Comparison of ENCODE assay signal across 12 cellular contexts in the genomic region with DNA sequence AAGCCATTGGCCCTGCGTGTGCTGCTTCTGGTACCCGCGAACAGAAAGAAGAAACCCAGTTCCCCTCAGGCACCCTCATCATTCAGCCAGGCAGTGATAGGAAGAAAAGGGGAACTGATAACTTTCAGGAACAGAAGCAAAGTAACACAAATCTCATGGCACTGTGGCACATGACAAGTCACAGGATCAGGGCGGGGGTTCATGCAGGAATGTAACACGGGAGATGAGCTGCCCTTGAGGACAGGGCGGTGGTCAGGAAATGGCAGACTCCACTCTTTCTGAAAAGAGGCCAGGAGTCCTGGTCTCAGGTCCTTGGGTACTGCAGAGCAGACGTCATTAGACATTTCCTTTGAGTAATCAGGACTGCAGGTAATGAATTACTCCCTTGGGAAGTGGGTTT.
DNase-seq lines count a peak whose midpoint lies in the region; ATAC-seq, FAIRE-seq and TF ChIP-seq lines count a peak whose summit lies in the region.
"Had no signal": no experiment of that assay in that cellular context is flagged by ENCODE, and none has a peak within 500 bp of the region (broad histone marks: within the 10 kb centered on the region; RNA-seq: fewer than 3 reads in every experiment).

No MANE protein-coding gene starts in this region.

- peak overlapping the region; percentile 24 for H3K4me3 Mint-ChIP-seq in memory B cell
- H3K4me3 Mint-ChIP-seq: naive thymus-derived CD8-positive, alpha-beta T cell; T-helper 1 cell treated with Interleukin-12 subunit alpha and Interleukin-12 subunit beta and Interleukin-4 antibody, amounts not matched to agents 30 μg/mL and 1 μg/mL, for 36 hours had no signal

- H3K9ac ChIP-seq in kidney (ENCODE audit: low read length in 2 of 2): no peak overlapping the region

- H3K4me3 ChIP-seq in kidney (ENCODE audit: low read length in 2 of 2): no peak overlapping the region
- H3K4me3 ChIP-seq: adrenal gland had no signal

- no peaks in the 10 kb centered on the region for H3K36me3 Mint-ChIP-seq in memory B cell
- H3K36me3 Mint-ChIP-seq: naive thymus-derived CD8-positive, alpha-beta T cell had no signal

- no peaks in the 10 kb centered on the region for H3K9me3 Mint-ChIP-seq in memory B cell
- H3K9me3 Mint-ChIP-seq: naive thymus-derived CD8-positive, alpha-beta T cell; T-helper 1 cell treated with Interleukin-12 subunit alpha and Interleukin-12 subunit beta and Interleukin-4 antibody, amounts not matched to agents 30 μg/mL and 1 μg/mL, for 36 hours had no signal

- no peak for FAIRE-seq in kidney (lab: Jason Lieb, UNC)

- peak in 1 of 2 donors; percentile 23 for DNase-seq in memory B cell (ENCODE audit: low spot score in 2 of 2)
- DNase-seq in activated CD8-positive, alpha-beta memory T cell treated with anti-CD3 and anti-CD28 coated beads, Interleukin-2, amount 50 U/mL, for 4 hours: no peak
- DNase-seq in GDM1 (lab: John Stamatoyannopoulos, UW): no peak
- no peak for DNase-seq in kidney
- DNase-seq in activated CD8-positive, alpha-beta memory T cell treated with anti-CD3 and anti-CD28 coated beads, Interleukin-2, amount 50 U/mL, for 48 hours: no peak
- DNase-seq: EL had no signal

- H3K27ac ChIP-seq in kidney (ENCODE audit: low read depth in 2 of 2, low read length in 2 of 2): no peak overlapping the region
- H3K27ac ChIP-seq: adrenal gland had no signal

- no peaks in the 10 kb centered on the region for H3K9me3 ChIP-seq in kidney (ENCODE audit: control insufficient read depth in 1 of 2, low read length in 2 of 2)
- H3K9me3 ChIP-seq: adrenal gland had no signal

- H3K4me1 Mint-ChIP-seq in memory B cell: peaks cover 25% of the 10 kb centered on the region

- no peaks in the 10 kb centered on the region for H3K36me3 ChIP-seq in kidney (ENCODE audit: control insufficient read depth in 1 of 2, insufficient read depth in 2 of 2, low read length in 2 of 2)
- H3K36me3 ChIP-seq: adrenal gland had no signal

- no peak for TF ChIP-seq CTCF in kidney (IDR thresholded peaks at IDR 0.05; ENCODE audit: borderline replicate concordance, extremely low read depth, insufficient read depth)

- H3K27me3 Mint-ChIP-seq in memory B cell: peaks cover 4% of the 10 kb centered on the region

- peak overlapping the region; percentile 46 for H3K27ac Mint-ChIP-seq in memory B cell
- H3K27ac Mint-ChIP-seq: T-helper 1 cell treated with Interleukin-12 subunit alpha and Interleukin-12 subunit beta and Interleukin-4 antibody, amounts not matched to agents 30 μg/mL and 1 μg/mL, for 36 hours had no signal

- peak; percentile 73 for ATAC-seq in GM18870 (IDR thresholded peaks at IDR 0.05; ENCODE audit: unreplicated experiment)
- peak; percentile 66 for ATAC-seq in HG02571 (IDR thresholded peaks at IDR 0.05; ENCODE audit: unreplicated experiment)
- ATAC-seq in HG03571 (IDR thresholded peaks at IDR 0.05; ENCODE audit: unreplicated experiment): peak; percentile 81
- ATAC-seq in memory B cell (ENCODE audit: low read depth): peak; percentile 84
- ATAC-seq: naive thymus-derived CD8-positive, alpha-beta T cell had no signal

- intact Hi-C loops in kidney (cut with DNase I): no loop called here

- peaks cover 0 to 2% of the 10 kb centered on the region in 2 donors for H3K4me1 ChIP-seq in kidney (ENCODE audit: control insufficient read depth in 1 of 2, insufficient read depth in 1 of 2, low read depth in 1 of 2, low read length in 2 of 2)
- H3K4me1 ChIP-seq: adrenal gland had no signal
